Comparison of ENCODE assay signal across 1 cellular context in genomic region chr19:16091546-16092475, GRCh38.
TF ChIP-seq lines count a peak whose summit lies in the region.

No MANE protein-coding gene starts in this region.

TF ChIP-seq in WTC11, 78 proteins besides CTCF, POLR2A, EP300 and RAD21:
- TF ChIP-seq MAX (CRISPR knock-in tag; IDR thresholded peaks at IDR 0.05) = no peak
- TF ChIP-seq SP1 (CRISPR knock-in tag; conservative IDR thresholded peaks at IDR 0.05) = no peak
- TF ChIP-seq SMAD3 (CRISPR knock-in tag; IDR thresholded peaks at IDR 0.05; ENCODE audit: borderline replicate concordance) = no peak
- TF ChIP-seq ZBTB43 (CRISPR knock-in tag; IDR thresholded peaks at IDR 0.05) = no peak
- TF ChIP-seq ZNF232 (CRISPR knock-in tag; IDR thresholded peaks at IDR 0.05) = no peak
- no peak for TF ChIP-seq ARID4B (CRISPR knock-in tag; IDR thresholded peaks at IDR 0.05; ENCODE audit: borderline replicate concordance)
- no peak for TF ChIP-seq CREB1 (CRISPR knock-in tag; IDR thresholded peaks at IDR 0.05)
- TF ChIP-seq NFE2L1 (CRISPR knock-in tag; IDR thresholded peaks at IDR 0.05) = no peak
- no peak for TF ChIP-seq GRHL2 (CRISPR knock-in tag; IDR thresholded peaks at IDR 0.05; ENCODE audit: insufficient replicate concordance, severe bottlenecking)
- TF ChIP-seq ZNF532 (CRISPR knock-in tag; IDR thresholded peaks at IDR 0.05; ENCODE audit: borderline replicate concordance) = no peak
